ENCODE assay signal across 8 cellular contexts in the genomic region with DNA sequence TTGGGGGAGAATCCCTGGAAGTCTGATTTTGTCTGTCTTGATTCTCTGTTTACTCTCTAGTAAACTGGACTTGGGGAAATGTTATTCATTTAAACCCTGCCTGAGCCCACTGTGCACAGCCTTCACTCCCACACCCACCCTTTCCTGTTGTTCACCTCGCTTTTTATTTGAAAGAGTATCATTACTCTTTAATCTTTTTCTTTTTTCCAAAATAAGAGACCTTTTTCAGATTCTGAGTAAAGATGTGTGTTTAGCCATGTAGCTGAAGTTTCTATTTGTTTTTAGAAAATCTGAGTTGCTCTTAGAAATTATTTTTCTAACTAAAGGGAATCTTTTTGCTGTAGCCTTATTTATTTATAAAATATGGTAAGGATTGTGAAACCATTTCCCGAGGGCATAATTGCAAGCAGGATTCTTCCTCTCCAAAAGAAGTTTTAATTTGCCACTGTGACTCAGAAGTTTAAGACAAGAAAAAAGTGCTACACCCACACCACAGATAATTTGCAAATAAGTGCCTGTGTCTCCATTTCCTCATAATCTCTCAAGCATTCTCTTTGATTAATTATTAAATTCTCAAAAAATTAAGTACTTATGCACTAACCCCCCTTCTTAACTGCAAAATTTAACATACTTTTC. TPM values are rescaled to one million over a fixed set of nuclear protein-coding genes. Genes with fewer than 3 reads are reported as not detected.
DNase-seq lines count a peak whose midpoint lies in the region; ATAC-seq and TF ChIP-seq lines count a peak whose summit lies in the region.

No MANE protein-coding gene starts in this region.

- peaks cover 14% of the 10 kb centered on the region for H3K36me3 Mint-ChIP-seq in memory B cell

- no peak overlapping the region for H3K4me3 ChIP-seq in ascending aorta

- H3K27ac Mint-ChIP-seq in memory B cell, result peak overlapping the region; percentile 55

- intact Hi-C loops in ascending aorta (cut with DNase I), result no loop called here

- H3K4me1 Mint-ChIP-seq in memory B cell, result peaks cover 24% of the 10 kb centered on the region

- H3K9me3 Mint-ChIP-seq in memory B cell, result no peaks in the 10 kb centered on the region

- H3K27me3 ChIP-seq in ascending aorta, result no peaks in the 10 kb centered on the region

- H3K4me1 ChIP-seq in ascending aorta, result peaks cover 0 to 2% of the 10 kb centered on the region in 2 donors

- H3K27me3 Mint-ChIP-seq in memory B cell, result no peaks in the 10 kb centered on the region

- H3K36me3 ChIP-seq in ascending aorta, result no peaks in the 10 kb centered on the region

- no peak for TF ChIP-seq CTCF in ascending aorta (IDR thresholded peaks at IDR 0.05)

- no peaks in the 10 kb centered on the region for H3K9me3 ChIP-seq in ascending aorta

- H3K27ac ChIP-seq in ascending aorta, result peak overlapping the region; percentile 38 to 41

- H3K4me3 Mint-ChIP-seq in memory B cell, result peak overlapping the region; percentile 30

- DNase-seq in AG08396 (ENCODE audit: low spot score) (peak; percentile 14), HT1080 (ENCODE audit: low read depth) (peak; percentile 33), ascending aorta (ENCODE audit: low spot score in 2 of 2) (no peak), memory B cell (ENCODE audit: low spot score in 2 of 2) (no peak), NCI-H345 (lab: John Stamatoyannopoulos, UW) (no peak), NCI-H2196 treated with DMSO at 0.1 percent for 48 hours (lab: John Stamatoyannopoulos, UW; ENCODE audit: unreplicated experiment) (no peak)
- DNase-seq in activated CD4-positive, CD25-positive, alpha-beta regulatory T cell treated with anti-CD3 and anti-CD28 coated beads, Interleukin-2, amount 50 U/mL, for 72 hours, result no peak

- ATAC-seq in memory B cell (ENCODE audit: low read depth) (no peak), GM19023 (IDR thresholded peaks at IDR 0.05; ENCODE audit: unreplicated experiment) (no peak)

RNA-seq across cellular contexts. Expression of gene RASA2, which starts 43.4 kb away (rescaled TPM):
- 11.8 and 14.0 TPM in 2 replicates for total RNA-seq in HT1080 (2014; rRNA removed; shearing (Covaris generic))
- 17.4 and 22.7 TPM in 2 replicates for polyA plus RNA-seq in HT1080 (2015; cell fraction: cytosol; rRNA removed)
- polyA plus RNA-seq in HT1080 (2015; cell fraction: nucleus; rRNA removed), result 46.8 and 47.0 TPM in 2 replicates
- total RNA-seq in ascending aorta, result 7.7 TPM

Comparison
In these comparisons a context has a peak if more than half of its experiments do, and no peak if none do; other contexts are left out.
1. DNase-seq: peak in AG08396 (single experiment) and HT1080 (single experiment); none in ascending aorta (0 of 2), memory B cell (0 of 2), NCI-H345 (single experiment), NCI-H2196 treated with DMSO at 0.1 percent for 48 hours (single experiment) and activated CD4-positive, CD25-positive, alpha-beta regulatory T cell treated with anti-CD3 and anti-CD28 coated beads, Interleukin-2, amount 50 U/mL, for 72 hours (single experiment).